Comparison of ENCODE assay signal across 8 cellular contexts in the genomic region with DNA sequence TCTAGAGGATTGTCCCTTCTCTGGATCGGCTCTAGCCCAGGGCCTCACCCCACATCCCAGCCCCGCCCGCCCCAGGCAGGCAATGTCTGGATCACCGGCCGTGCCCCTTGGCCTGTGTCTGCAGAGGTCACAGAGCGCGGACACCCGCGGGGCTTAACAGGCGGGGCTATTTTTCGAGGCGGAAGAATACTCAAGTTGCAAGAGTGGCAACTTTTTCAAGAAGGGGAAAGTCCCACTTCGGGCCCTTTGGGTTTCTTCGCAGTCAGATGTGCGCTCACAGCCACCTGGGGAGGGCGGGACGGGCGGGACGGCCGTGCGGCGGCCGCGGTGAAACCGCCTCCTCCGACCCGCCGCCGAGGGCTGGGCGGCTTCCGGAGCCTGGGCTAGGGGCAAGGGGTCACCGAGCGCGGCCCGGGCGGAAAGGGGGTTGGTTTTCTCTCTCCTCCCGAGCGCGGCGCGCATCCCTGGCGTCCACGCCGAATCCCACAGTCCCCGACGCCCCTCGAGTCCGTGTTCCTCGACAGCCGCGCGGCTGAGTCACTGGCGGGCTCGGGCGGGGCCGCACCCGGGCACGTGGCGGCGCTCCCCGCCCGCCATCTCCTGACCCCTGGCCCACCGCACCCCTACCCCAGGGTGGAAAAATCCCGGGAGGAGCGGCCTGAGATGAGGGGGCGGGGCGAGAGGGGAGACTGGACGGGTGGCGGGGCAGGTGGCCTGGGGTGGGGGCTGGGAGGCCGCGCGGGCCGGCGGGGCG. TPM values are rescaled to one million over a fixed set of nuclear protein-coding genes. Genes with fewer than 3 reads are reported as not detected.
DNase-seq lines count a peak whose midpoint lies in the region; ATAC-seq lines count a peak whose summit lies in the region.

No MANE protein-coding gene starts in this region.

- H3K27me3 ChIP-seq in NT2/D1 (ENCODE audit: insufficient read depth, insufficient read length) (no peaks in the 10 kb centered on the region), esophagus (ENCODE audit: control insufficient read depth in 1 of 2, insufficient read depth in 2 of 2, low read length in 2 of 2) (no peaks in the 10 kb centered on the region), mucosa of stomach (ENCODE audit: control insufficient read depth, insufficient read depth, low read length) (no peaks in the 10 kb centered on the region)

- H3K4me3 ChIP-seq in NT2/D1 (ENCODE audit: insufficient read length, low read depth) (peak overlapping the region; percentile 97), esophagus (ENCODE audit: low read depth in 1 of 2, low read length in 2 of 2) (peak overlapping the region; percentile 49 to 77), mucosa of stomach (ENCODE audit: low read length) (peak overlapping the region; percentile 22)

- peak; percentile 30 for ATAC-seq in HG02885 (IDR thresholded peaks at IDR 0.05; ENCODE audit: poor library complexity, unreplicated experiment)

- H3K9ac ChIP-seq in NT2/D1 (ENCODE audit: insufficient read length, low read depth) (peak overlapping the region; percentile 95), mucosa of stomach (ENCODE audit: low read length) (peak overlapping the region; percentile 83)

- H3K36me3 ChIP-seq in NT2/D1 (ENCODE audit: insufficient read depth, insufficient read length, low read length) (peaks cover 36% of the 10 kb centered on the region), esophagus (ENCODE audit: control insufficient read depth in 2 of 2, insufficient read depth in 2 of 2, low read length in 1 of 2) (peaks cover 0 to 13% of the 10 kb centered on the region in 2 donors), mucosa of stomach (ENCODE audit: control insufficient read depth, insufficient read depth, low read length) (peaks cover 5% of the 10 kb centered on the region)

- peak; percentile 31 to 37 for DNase-seq in NCI-H2081 (lab: John Stamatoyannopoulos, UW)
- DNase-seq in NCI-H2081 treated with DMSO at 0.1 percent for 48 hours (lab: John Stamatoyannopoulos, UW) = no peak
- DNase-seq in NT2/D1 (ENCODE audit: low read depth, low spot score) = no peak
- DNase-seq in activated T-cell treated with anti-CD3 and anti-CD28 coated beads for 48 hours (ENCODE audit: low read depth) = peak; percentile 74
- peak; percentile 78 for DNase-seq in stimulated activated naive CD4-positive, alpha-beta T cell treated with Interleukin-2 at 50 U/mL for 16 hours (lab: John Stamatoyannopoulos, UW)

- H3K9me3 ChIP-seq in NT2/D1 (ENCODE audit: insufficient read depth, low read length) (no peaks in the 10 kb centered on the region), esophagus (ENCODE audit: control insufficient read depth in 2 of 2, insufficient read depth in 1 of 2, low read depth in 1 of 2, low read length in 1 of 2) (no peaks in the 10 kb centered on the region), mucosa of stomach (ENCODE audit: control insufficient read depth, low read length) (no peaks in the 10 kb centered on the region)

- 0 to 1% methylated on average over 70 to 75 of the region's 75 CpGs for WGBS in esophagus, 2 donors

- H3K27ac ChIP-seq in esophagus (ENCODE audit: low read depth in 2 of 2, low read length in 1 of 2) = peak overlapping the region; percentile 97 to 100

- H3K4me1 ChIP-seq in NT2/D1 (ENCODE audit: insufficient read depth, insufficient read length) (peaks cover 5% of the 10 kb centered on the region), esophagus (ENCODE audit: control insufficient read depth in 2 of 2, insufficient read depth in 2 of 2, low read length in 1 of 2) (peaks cover 6 to 17% of the 10 kb centered on the region in 2 donors), mucosa of stomach (ENCODE audit: control insufficient read depth, insufficient read depth, low read length) (peaks cover 39% of the 10 kb centered on the region)

RNA-seq across cellular contexts. Expression of gene PFN1, which starts 1.2 kb away (rescaled TPM):
- 100 to 1,000 TPM; 371 to 761 TPM for polyA plus RNA-seq in esophagus

RNA-seq across cellular contexts. Expression of gene ENO3, which starts 1.4 kb away (rescaled TPM):
- 10 to 100 TPM in 1 of 2 donors, 1 to 10 TPM in 1; 1.7 to 10.8 TPM for polyA plus RNA-seq in esophagus

RNA-seq across cellular contexts. Expression of gene RNF167, which starts 9.4 kb away (rescaled TPM):
- polyA plus RNA-seq in esophagus = 100 to 1,000 TPM in 1 of 2 donors, 10 to 100 TPM in 1; 79.5 to 149 TPM

RNA-seq across cellular contexts. Expression of gene SLC25A11, which starts 9.7 kb away (rescaled TPM):
- polyA plus RNA-seq in esophagus = 10 to 100 TPM; 18.3 to 43.4 TPM

RNA-seq across cellular contexts. Expression of gene GP1BA, which starts 17.4 kb away (rescaled TPM):
- under 1 TPM; 0.02 to 0.12 TPM for polyA plus RNA-seq in esophagus

Comparison
In these comparisons a context has a peak if more than half of its experiments do, and no peak if none do; other contexts are left out.
1. DNase-seq: peak in NCI-H2081 (2 of 2), activated T-cell treated with anti-CD3 and anti-CD28 coated beads for 48 hours (single experiment) and stimulated activated naive CD4-positive, alpha-beta T cell treated with Interleukin-2 at 50 U/mL for 16 hours (single experiment); none in NCI-H2081 treated with DMSO at 0.1 percent for 48 hours (single experiment) and NT2/D1 (single experiment).
2. H3K4me3 ChIP-seq: peak in every context shown above with its lines; median percentile 97 in NT2/D1; 63 in esophagus; 22 in mucosa of stomach.